Comparison of ENCODE assay signal across 7 cellular contexts in the genomic region with DNA sequence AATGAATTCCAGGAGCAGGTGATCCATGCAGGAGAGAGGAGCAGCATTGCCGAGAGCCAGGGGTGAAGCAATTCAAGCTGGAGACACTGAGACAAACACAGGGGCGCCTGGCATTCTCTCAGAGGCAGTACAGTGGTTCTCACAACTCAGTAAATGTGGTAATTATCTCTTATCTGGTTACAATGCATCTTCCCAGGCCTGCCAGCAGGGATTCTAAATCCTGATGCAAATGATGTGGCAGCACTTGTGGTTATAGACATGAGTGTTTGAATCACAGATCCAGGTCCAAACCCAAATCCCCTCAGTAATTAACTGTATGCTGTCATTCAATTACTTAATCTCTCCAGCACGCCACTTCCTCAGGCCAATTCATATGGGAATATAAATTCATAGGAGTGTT. TPM values are rescaled to one million over a fixed set of nuclear protein-coding genes. Genes with fewer than 3 reads are reported as not detected.
DNase-seq lines count a peak whose midpoint lies in the region; ATAC-seq, FAIRE-seq and TF ChIP-seq lines count a peak whose summit lies in the region.
"Not testable (repeated sequence)": the region's sequence is repeated elsewhere in the genome, so short reads cannot be mapped to it uniquely, and the experiment has no call there.

No MANE protein-coding gene starts in this region.

- peak overlapping the region; percentile 37 to 42 for H3K4me3 Mint-ChIP-seq in activated T-cell treated with anti-CD3 and anti-CD28 coated beads, Interleukin-2, amount 50 U/mL, for 72 hours
- H3K4me3 Mint-ChIP-seq in neural progenitor cell: not testable (repeated sequence)

- H3K56ac ChIP-seq in H1 (replicated peaks; ENCODE audit: insufficient read length, low read depth, low read length): not testable (repeated sequence)

- H4K8ac ChIP-seq in H1 (ENCODE audit: extremely low read depth, insufficient read depth, low read length): not testable (repeated sequence)

- H3K4me1 Mint-ChIP-seq in activated T-cell treated with anti-CD3 and anti-CD28 coated beads, Interleukin-2, amount 50 U/mL, for 72 hours (ENCODE audit: low read depth): peaks cover 16% of the 10 kb centered on the region
- H3K4me1 Mint-ChIP-seq in neural progenitor cell: not testable (repeated sequence)

- not testable (repeated sequence) for H2BK15ac ChIP-seq in H1 (ENCODE audit: low read length)

- 87% methylated on average over 3 of the region's 3 CpGs for WGBS in SK-N-SH (ENCODE audit: low lambda C conversion rate)
- 63% methylated on average over 3 of the region's 3 CpGs; no CpG with 5 or more reads in 1 of the 2 experiments for WGBS in H1 (ENCODE audit: extremely low coverage in 1 of 2, insufficient coverage in 1 of 2, insufficient read length in 1 of 2, insufficient replicate concordance in 2 of 2, low coverage in 1 of 2, low lambda C conversion rate in 2 of 2, missing lambda C conversion rate in 1 of 2), 2 experiments

- peaks cover 38% of the 10 kb centered on the region for H3K4me1 ChIP-seq in Loucy (ENCODE audit: insufficient read depth, low read length, poor library complexity, severe bottlenecking)
- H3K4me1 ChIP-seq in SK-N-SH (ENCODE audit: control insufficient read depth in 1 of 2, insufficient read depth in 2 of 2, low read depth in 1 of 2, low read length in 1 of 2); H1 (replicated peaks in 1 of 4; ENCODE audit: control insufficient read depth in 3 of 4, insufficient read depth in 4 of 4, low read length in 3 of 4): not testable (repeated sequence)
- peaks cover 30% of the 10 kb centered on the region for H3K4me1 ChIP-seq in neural progenitor cell

- H3K79me1 ChIP-seq in H1 (ENCODE audit: low read depth, low read length): not testable (repeated sequence)

- H3F3A ChIP-seq in Loucy (ENCODE audit: low read depth); SK-N-SH (replicated peaks; ENCODE audit: insufficient read depth): not testable (repeated sequence)
- peaks cover 18% of the 10 kb centered on the region for H3F3A ChIP-seq in neural progenitor cell (ENCODE audit: low read depth)

- TF ChIP-seq RAD21 in SK-N-SH (IDR thresholded peaks at IDR 0.05; ENCODE audit: low read length); H1 (IDR thresholded peaks at IDR 0.05 in 1 of 2, conservative IDR thresholded peaks at IDR 0.05 in 1 of 2; ENCODE audit: low read depth in 2 of 2, low read length in 2 of 2): not testable (repeated sequence)

- not testable (repeated sequence) for H3K36me3 ChIP-seq in Loucy (ENCODE audit: insufficient read depth, low read length); SK-N-SH (replicated peaks in 1 of 2; ENCODE audit: control insufficient read depth in 1 of 2, insufficient read depth in 2 of 2, low read length in 1 of 2); H1 (ENCODE audit: control insufficient read depth in 2 of 4, insufficient read depth in 4 of 4, low read length in 3 of 4); neural progenitor cell

- H3K4me3 ChIP-seq in Loucy (ENCODE audit: low read length, poor library complexity, severe bottlenecking): peak overlapping the region; percentile 38
- H3K4me3 ChIP-seq in SK-N-SH (ENCODE audit: low read depth in 2 of 2, low read length in 1 of 2); H1 (ENCODE audit: extremely low read depth in 1 of 4, insufficient read depth in 2 of 4, low read depth in 3 of 4, low read length in 4 of 4); neural progenitor cell: not testable (repeated sequence)

- TF ChIP-seq CTCF in Loucy (conservative IDR thresholded peaks at IDR 0.05; ENCODE audit: low read length); SK-N-SH (IDR thresholded peaks at IDR 0.05); H1 (IDR thresholded peaks at IDR 0.05; ENCODE audit: control extremely low read depth in 1 of 3, insufficient read depth in 1 of 3, low read depth in 1 of 3, low read length in 3 of 3); neural progenitor cell (IDR thresholded peaks at IDR 0.05): not testable (repeated sequence)

- not testable (repeated sequence) for H3K27me3 Mint-ChIP-seq in activated T-cell treated with anti-CD3 and anti-CD28 coated beads, Interleukin-2, amount 50 U/mL, for 72 hours (ENCODE audit: low read depth); neural progenitor cell (ENCODE audit: insufficient read depth, low read depth)

- not testable (repeated sequence) for H2BK120ac ChIP-seq in H1 (replicated peaks; ENCODE audit: low read depth, low read length)

- H3K14ac ChIP-seq in H1 (ENCODE audit: insufficient read length): not testable (repeated sequence)

- H3K27ac ChIP-seq in SK-N-SH (ENCODE audit: low read depth in 2 of 2, low read length in 1 of 2); H1 (ENCODE audit: low read depth, low read length): not testable (repeated sequence)
- peak overlapping the region; percentile 63 for H3K27ac ChIP-seq in neural progenitor cell

- H3K36me3 Mint-ChIP-seq in activated T-cell treated with anti-CD3 and anti-CD28 coated beads, Interleukin-2, amount 50 U/mL, for 72 hours (ENCODE audit: insufficient read depth in 2 of 2); neural progenitor cell: not testable (repeated sequence)

- H3K23ac ChIP-seq in H1 (ENCODE audit: insufficient read length): not testable (repeated sequence)

- not testable (repeated sequence) for FAIRE-seq in H1 (lab: Jason Lieb, UNC)

- not testable (repeated sequence) for H2BK5ac ChIP-seq in H1 (ENCODE audit: low read depth, low read length)

- TF ChIP-seq EP300 in SK-N-SH (IDR thresholded peaks at IDR 0.05; ENCODE audit: borderline replicate concordance in 1 of 2, low read depth in 1 of 2, low read length in 1 of 2); H1 (IDR thresholded peaks at IDR 0.05; ENCODE audit: borderline replicate concordance in 1 of 2, low read depth in 2 of 2, low read length in 2 of 2): not testable (repeated sequence)

- H3K9ac ChIP-seq in Loucy (ENCODE audit: low read depth, low read length, poor library complexity, severe bottlenecking); SK-N-SH; H1 (replicated peaks in 1 of 4; ENCODE audit: extremely low read depth in 1 of 4, low read depth in 3 of 4, low read length in 3 of 4); neural progenitor cell: not testable (repeated sequence)

- not testable (repeated sequence) for H4K20me1 ChIP-seq in Loucy (ENCODE audit: insufficient read depth, low read length, poor library complexity, severe bottlenecking); SK-N-SH (ENCODE audit: insufficient read depth); H1 (replicated peaks in 1 of 2; ENCODE audit: control insufficient read depth in 1 of 2, insufficient read depth in 2 of 2, low read length in 2 of 2); neural progenitor cell (ENCODE audit: low read depth)

- not testable (repeated sequence) for H3K9me2 ChIP-seq in Loucy (replicated peaks; ENCODE audit: low read depth, low read length); SK-N-SH

- not testable (repeated sequence) for H2AFZ ChIP-seq in Loucy (ENCODE audit: low read length); SK-N-SH (ENCODE audit: low read depth); H1 (ENCODE audit: low read length); neural progenitor cell (replicated peaks)

- H3K23me2 ChIP-seq in H1 (ENCODE audit: low read depth, low read length): not testable (repeated sequence)

- H3K27ac Mint-ChIP-seq in activated T-cell treated with anti-CD3 and anti-CD28 coated beads, Interleukin-2, amount 50 U/mL, for 72 hours; neural progenitor cell: not testable (repeated sequence)

- DNase-seq in Daoy (ENCODE audit: low read depth): peak; percentile 12
- DNase-seq in NCI-H526 (lab: John Stamatoyannopoulos, UW): peak; percentile 45 to 65
- not testable (repeated sequence) for DNase-seq in SK-N-SH; activated T-cell treated with anti-CD3 and anti-CD28 coated beads, Interleukin-2, amount 50 U/mL, for 72 hours; H1 (ENCODE audit: low read depth in 1 of 2, low spot score in 2 of 2)
- DNase-seq in neural progenitor cell (ENCODE audit: low spot score): peak; percentile 51

- not testable (repeated sequence) for H3K79me2 ChIP-seq in Loucy (ENCODE audit: insufficient read depth, low read length); SK-N-SH (ENCODE audit: insufficient read depth); H1 (ENCODE audit: control insufficient read depth in 1 of 2, insufficient read depth in 2 of 2, low read length in 2 of 2); neural progenitor cell (ENCODE audit: low read depth)

- peak overlapping the region; percentile 52 for H3K4me2 ChIP-seq in Loucy (ENCODE audit: low read depth, low read length, poor library complexity, severe bottlenecking)
- not testable (repeated sequence) for H3K4me2 ChIP-seq in SK-N-SH; H1 (ENCODE audit: insufficient read depth in 1 of 2, low read depth in 2 of 2, low read length in 2 of 2)
- peak overlapping the region; percentile 60 for H3K4me2 ChIP-seq in neural progenitor cell

- CTCF ChIA-PET in SK-N-SH (lab: Yijun Ruan, JAX): interaction anchor here (0.7 kb wide), 1 partner anchor 24 kb away, joined by 3 read pairs; no protein-coding TSS in a partner anchor
- CTCF ChIA-PET in H1 (lab: Charles Lee; ENCODE audit: partially characterized antibody): interaction anchor here (1.1 to 2.2 kb wide), 3 partner anchors 11 to 19 kb away, joined by 3 to 8 read pairs (median 5); no protein-coding TSS in a partner anchor

- POLR2A ChIA-PET in SK-N-SH (lab: Yijun Ruan, JAX): not testable (repeated sequence)
- POLR2A ChIA-PET in H1 (lab: Charles Lee; ENCODE audit: partially characterized antibody): interaction anchor here (1.0 to 1.6 kb wide), 3 partner anchors 10 to 57 kb away, joined by 3 to 5 read pairs (median 4); partner anchors contain the start of gene UPF3A

- not testable (repeated sequence) for H3K27me3 ChIP-seq in Loucy (ENCODE audit: insufficient read depth, low read length, poor library complexity, severe bottlenecking); SK-N-SH (ENCODE audit: insufficient read depth); H1 (replicated peaks in 1 of 4; ENCODE audit: control insufficient read depth in 3 of 4, extremely low read depth in 1 of 4, insufficient read depth in 3 of 4, low read length in 3 of 4); neural progenitor cell

- H3K9me3 ChIP-seq in Loucy (ENCODE audit: insufficient read depth, low read depth, low read length); SK-N-SH; H1 (ENCODE audit: insufficient read depth in 2 of 2, low read depth in 1 of 2, low read length in 1 of 2); neural progenitor cell (ENCODE audit: low read depth): not testable (repeated sequence)

- not testable (repeated sequence) for H2BK12ac ChIP-seq in H1 (ENCODE audit: low read depth, low read length)

- H4K5ac ChIP-seq in H1 (ENCODE audit: insufficient read length, low read depth, low read length): not testable (repeated sequence)

- H2BK20ac ChIP-seq in H1 (ENCODE audit: low read length): not testable (repeated sequence)

- not testable (repeated sequence) for H3K9me3 Mint-ChIP-seq in activated T-cell treated with anti-CD3 and anti-CD28 coated beads, Interleukin-2, amount 50 U/mL, for 72 hours; neural progenitor cell

- not testable (repeated sequence) for ATAC-seq in activated T-cell treated with anti-CD3 and anti-CD28 coated beads, Interleukin-2, amount 50 U/mL, for 72 hours (replicated peaks in 1 of 2)

- TF ChIP-seq POLR2A in H1 (IDR thresholded peaks at IDR 0.05; ENCODE audit: control extremely low read depth in 1 of 2, low read depth in 2 of 2, low read length in 2 of 2): not testable (repeated sequence)

- H4K91ac ChIP-seq in H1 (replicated peaks; ENCODE audit: insufficient read length, low read length): not testable (repeated sequence)

- not testable (repeated sequence) for H3K4ac ChIP-seq in H1 (replicated peaks; ENCODE audit: insufficient read length, low read depth, low read length)

- H2AK5ac ChIP-seq in H1 (ENCODE audit: low read depth, low read length): not testable (repeated sequence)

- H3K18ac ChIP-seq in H1 (ENCODE audit: extremely low read depth, low read length): not testable (repeated sequence)

RNA-seq across cellular contexts. Expression of gene CHAMP1, which starts 19.6 kb away (rescaled TPM):
- 5.2 and 11.8 TPM in 2 replicates for total RNA-seq in Daoy (2014; rRNA removed; shearing (Covaris generic))
- polyA plus RNA-seq in SK-N-SH (2012; rRNA removed): 25.9 and 28.6 TPM in 2 replicates
- polyA plus RNA-seq in SK-N-SH (2012; cell fraction: cytosol; rRNA removed): 29.3 and 29.4 TPM in 2 replicates
- polyA plus RNA-seq in SK-N-SH (2012; cell fraction: nucleus; rRNA removed): 13.8 and 14.7 TPM in 2 replicates
- total RNA-seq in activated T-cell treated with anti-CD3 and anti-CD28 coated beads, Interleukin-2, amount 50 U/mL, for 72 hours: 10 to 100 TPM; 39.4 to 42.3 TPM
- 40.6 and 41.9 TPM in 2 replicates for total RNA-seq in H1 (2021; fragmentation: NEBNext Ultra II Directional; extraction: Animal tissue kit (Norgen Biotek cat#: 25700))
- 26.8 and 27.1 TPM in 2 replicates for polyA plus RNA-seq in H1 (2011; rRNA removed)
- 19.1 TPM for polyA plus RNA-seq in H1 (2011; cell fraction: cytosol; rRNA removed)
- polyA plus RNA-seq in H1 (2011; cell fraction: nucleus; rRNA removed): 34.3 TPM
- 19.7 to 29.1 TPM (median 24.3 TPM) in 4 replicates for polyA plus RNA-seq in H1 (2012, experiment 1 of 2)
- polyA plus RNA-seq in H1 (2012, experiment 2 of 2): 16.1 TPM
- polyA plus RNA-seq in H1 (2013, experiment 1 of 2): 39.6 TPM
- polyA plus RNA-seq in H1 (2013, experiment 2 of 2): 42.1 TPM
- polyA minus RNA-seq in H1 (2011; rRNA and poly(A)+ RNA removed): 13.3 and 14.8 TPM in 2 replicates
- 33.0 TPM for polyA minus RNA-seq in H1 (2011; cell fraction: cytosol; rRNA and poly(A)+ RNA removed)
- 28.7 TPM for polyA minus RNA-seq in H1 (2011; cell fraction: nucleus; rRNA and poly(A)+ RNA removed)
- 25.4 and 35.3 TPM in 2 replicates for total RNA-seq in neural progenitor cell (ENCODE audit: low replicate concordance)

RNA-seq across cellular contexts. Expression of gene UPF3A, which starts 52.5 kb away (rescaled TPM):
- total RNA-seq in Daoy (2014; rRNA removed; shearing (Covaris generic)): 7.7 and 14.3 TPM in 2 replicates
- polyA plus RNA-seq in SK-N-SH (2012; rRNA removed) (63.2 and 74.4 TPM in 2 replicates), H1 (2011; rRNA removed) (47.1 and 48.7 TPM in 2 replicates)
- 59.8 and 69.6 TPM in 2 replicates for polyA plus RNA-seq in SK-N-SH (2012; cell fraction: cytosol; rRNA removed)
- 154 and 180 TPM in 2 replicates for polyA plus RNA-seq in SK-N-SH (2012; cell fraction: nucleus; rRNA removed)
- total RNA-seq in activated T-cell treated with anti-CD3 and anti-CD28 coated beads, Interleukin-2, amount 50 U/mL, for 72 hours: 10 to 100 TPM; 66.4 to 81.5 TPM
- 56.6 and 58.2 TPM in 2 replicates for total RNA-seq in H1 (2021; fragmentation: NEBNext Ultra II Directional; extraction: Animal tissue kit (Norgen Biotek cat#: 25700))
- 78.7 TPM for polyA plus RNA-seq in H1 (2011; cell fraction: cytosol; rRNA removed)
- 56.2 TPM for polyA plus RNA-seq in H1 (2011; cell fraction: nucleus; rRNA removed)
- polyA plus RNA-seq in H1 (2012, experiment 1 of 2): 63.0 to 78.5 TPM (median 70.5 TPM) in 4 replicates
- polyA plus RNA-seq in H1 (2012, experiment 2 of 2): 14.2 TPM
- polyA plus RNA-seq in H1 (2013, experiment 1 of 2): 88.6 TPM
- 86.1 TPM for polyA plus RNA-seq in H1 (2013, experiment 2 of 2)
- 18.0 and 22.0 TPM in 2 replicates for polyA minus RNA-seq in H1 (2011; rRNA and poly(A)+ RNA removed)
- 27.8 TPM for polyA minus RNA-seq in H1 (2011; cell fraction: cytosol; rRNA and poly(A)+ RNA removed)
- 45.9 TPM for polyA minus RNA-seq in H1 (2011; cell fraction: nucleus; rRNA and poly(A)+ RNA removed)
- total RNA-seq in neural progenitor cell (ENCODE audit: low replicate concordance): 60.1 and 74.4 TPM in 2 replicates
